9 cellular contexts compared by ENCODE assay signal in the genomic region with DNA sequence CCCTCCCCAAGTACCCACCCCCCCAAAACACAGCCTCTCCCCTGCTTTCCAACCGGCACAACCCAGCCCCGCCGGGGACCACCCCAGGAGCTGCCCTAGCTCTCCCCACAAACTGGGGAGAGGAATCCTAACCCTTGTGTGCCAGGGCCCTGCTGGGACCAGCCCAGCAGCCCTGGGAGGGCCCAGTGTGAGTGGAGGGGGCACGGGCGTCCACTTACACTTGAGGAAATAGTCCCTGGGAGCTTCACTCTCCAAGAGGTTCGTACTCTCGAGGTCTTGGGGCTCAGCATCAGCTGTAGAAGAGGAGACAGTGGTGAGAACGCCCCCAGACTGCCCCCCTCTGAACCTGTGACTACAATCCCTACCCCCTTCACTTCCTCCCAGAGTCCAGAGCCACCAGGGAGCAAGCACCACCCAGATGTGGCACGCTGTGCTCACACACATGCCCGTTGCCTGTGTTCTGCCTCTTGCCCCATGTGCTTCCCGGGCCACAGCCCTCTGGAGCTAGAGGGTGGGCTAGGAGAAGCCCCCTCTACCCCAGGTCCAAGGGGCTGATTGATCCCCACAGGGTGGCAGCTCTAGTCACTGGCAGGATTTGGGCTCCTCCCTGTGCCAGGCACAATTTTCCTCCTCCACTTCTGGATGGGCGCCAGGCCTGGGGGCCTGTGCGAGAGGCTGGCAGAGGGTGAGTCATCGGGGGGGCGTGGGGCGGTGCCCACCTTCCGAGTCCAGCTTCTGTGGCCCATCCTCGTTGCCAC. TPM values are rescaled to one million over a fixed set of nuclear protein-coding genes. Genes with fewer than 3 reads are reported as not detected.
DNase-seq lines count a peak whose midpoint lies in the region; ATAC-seq and TF ChIP-seq lines count a peak whose summit lies in the region.
"Had no signal": no experiment of that assay in that cellular context is flagged by ENCODE, and none has a peak within 500 bp of the region (broad histone marks: within the 10 kb centered on the region; RNA-seq: fewer than 3 reads in every experiment).

No MANE protein-coding gene starts in this region.

- peaks cover 3% of the 10 kb centered on the region for H3K27me3 Mint-ChIP-seq in activated T-cell treated with anti-CD3 and anti-CD28 coated beads, Interleukin-2, amount 50 U/mL, for 24 hours
- peaks cover 5% of the 10 kb centered on the region for H3K27me3 Mint-ChIP-seq in activated naive CD8-positive, alpha-beta T cell treated with anti-CD3 and anti-CD28 coated beads for 36 hours

- peaks cover 43% of the 10 kb centered on the region for H3K4me1 Mint-ChIP-seq in activated T-cell treated with anti-CD3 and anti-CD28 coated beads, Interleukin-2, amount 50 U/mL, for 24 hours (ENCODE audit: low read depth)
- peaks cover 31% of the 10 kb centered on the region for H3K4me1 Mint-ChIP-seq in activated naive CD8-positive, alpha-beta T cell treated with anti-CD3 and anti-CD28 coated beads for 36 hours

- peak overlapping the region; percentile 75 to 94 for H3K27ac ChIP-seq in lung (ENCODE audit: low read depth in 1 of 2, low read length in 1 of 2)
- H3K27ac ChIP-seq in upper lobe of left lung, result peak overlapping the region; percentile 91 to 95 (median 94)

- no peak for TF ChIP-seq POLR2A in upper lobe of left lung (IDR thresholded peaks at IDR 0.05)

- H3K4me1 ChIP-seq in lung (ENCODE audit: control insufficient read depth in 2 of 2, insufficient read depth in 2 of 2, low read length in 2 of 2) (peaks cover 3 to 32% of the 10 kb centered on the region in 2 donors), upper lobe of left lung (peaks cover 49 to 66% (median 58%) of the 10 kb centered on the region in 4 donors)

- H3K27me3 ChIP-seq in lung (ENCODE audit: control insufficient read depth, insufficient read depth) (no peaks in the 10 kb centered on the region), upper lobe of left lung (peaks cover 0 to 3% (median 0%) of the 10 kb centered on the region in 4 donors)

- no peak for TF ChIP-seq EP300 in upper lobe of left lung (IDR thresholded peaks at IDR 0.05)

- no peak for TF ChIP-seq CTCF in lung (IDR thresholded peaks at IDR 0.05; ENCODE audit: control extremely low read depth, extremely low read depth)
- TF ChIP-seq CTCF in upper lobe of left lung (IDR thresholded peaks at IDR 0.05), result no peak

- no peak for DNase-seq in activated T-cell treated with anti-CD3 and anti-CD28 coated beads, Interleukin-2, amount 50 U/mL, for 24 hours
- DNase-seq in activated T-cell treated with anti-CD3 and anti-CD28 coated beads, Interleukin-2, amount 50 U/mL, for 1 hour, result no peak
- DNase-seq in activated naive CD8-positive, alpha-beta T cell treated with anti-CD3 and anti-CD28 coated beads for 36 hours, result no peak
- DNase-seq in lung (ENCODE audit: low spot score), result peak; percentile 55
- peak in 1 of 2 donors; percentile 51 for DNase-seq in upper lobe of left lung
- no peak for DNase-seq in occipital lobe (lab: John Stamatoyannopoulos, UW)
- DNase-seq in NCI-H187 treated with DMSO at 0.1 percent for 48 hours (lab: John Stamatoyannopoulos, UW), result no peak
- no peak for DNase-seq in cerebellar nuclear complex (lab: John Stamatoyannopoulos, UW)

- H3K9me3 Mint-ChIP-seq in activated T-cell treated with anti-CD3 and anti-CD28 coated beads, Interleukin-2, amount 50 U/mL, for 24 hours, result no peaks in the 10 kb centered on the region
- no peaks in the 10 kb centered on the region for H3K9me3 Mint-ChIP-seq in activated naive CD8-positive, alpha-beta T cell treated with anti-CD3 and anti-CD28 coated beads for 36 hours
- H3K9me3 Mint-ChIP-seq: IgD-negative memory B cell had no signal

- ATAC-seq in lung (ENCODE audit: insufficient read depth, low FRiP score), result no peak
- no peak for ATAC-seq in upper lobe of left lung (ENCODE audit: low FRiP score in 2 of 2)

- H3K27ac Mint-ChIP-seq in activated T-cell treated with anti-CD3 and anti-CD28 coated beads, Interleukin-2, amount 50 U/mL, for 24 hours, result peak overlapping the region; percentile 88
- H3K27ac Mint-ChIP-seq in activated naive CD8-positive, alpha-beta T cell treated with anti-CD3 and anti-CD28 coated beads for 36 hours, result peak overlapping the region; percentile 71

- H3K36me3 Mint-ChIP-seq in activated T-cell treated with anti-CD3 and anti-CD28 coated beads, Interleukin-2, amount 50 U/mL, for 24 hours (ENCODE audit: low read depth), result peaks cover 25% of the 10 kb centered on the region
- peaks cover 5% of the 10 kb centered on the region for H3K36me3 Mint-ChIP-seq in activated naive CD8-positive, alpha-beta T cell treated with anti-CD3 and anti-CD28 coated beads for 36 hours
- H3K36me3 Mint-ChIP-seq: IgD-negative memory B cell had no signal

- H3K9me3 ChIP-seq in lung (ENCODE audit: control insufficient read depth in 2 of 2, insufficient read depth in 1 of 2, low read length in 1 of 2) (no peaks in the 10 kb centered on the region), upper lobe of left lung (no peaks in the 10 kb centered on the region)

- H3K4me3 Mint-ChIP-seq in activated T-cell treated with anti-CD3 and anti-CD28 coated beads, Interleukin-2, amount 50 U/mL, for 24 hours, result peak overlapping the region; percentile 84
- peak overlapping the region; percentile 82 for H3K4me3 Mint-ChIP-seq in activated naive CD8-positive, alpha-beta T cell treated with anti-CD3 and anti-CD28 coated beads for 36 hours

- no peak overlapping the region for H3K4me3 ChIP-seq in lung
- H3K4me3 ChIP-seq in upper lobe of left lung, result peak overlapping the region in 2 of 4 donors; percentile 72 to 80

- WGBS in lung, 2 donors, result 55 to 65% methylated on average over 17 to 18 of the region's 18 CpGs
- 41 to 64% methylated on average over 12 to 13 of the region's 18 CpGs for WGBS in upper lobe of left lung, 2 donors

- H3K36me3 ChIP-seq in lung (ENCODE audit: control insufficient read depth in 2 of 2, insufficient read depth in 2 of 2, low read length in 2 of 2) (peaks cover 0 to 11% of the 10 kb centered on the region in 2 donors), upper lobe of left lung (peaks cover 0 to 24% (median 10%) of the 10 kb centered on the region in 4 donors)

RNA-seq across cellular contexts. Expression of a gene that starts 3.0 kb away (rescaled TPM):
- total RNA-seq in activated naive CD8-positive, alpha-beta T cell treated with anti-CD3 and anti-CD28 coated beads for 36 hours, result 10 to 100 TPM; 16.4 to 18.3 TPM
- total RNA-seq in lung, result 10 to 100 TPM; 23.5 to 78.3 TPM
- 10 to 100 TPM; 22.9 to 32.4 TPM for polyA plus RNA-seq in lung
- total RNA-seq in upper lobe of left lung, result 10 to 100 TPM; 20.1 to 55.6 (median 33.3) TPM
- total RNA-seq in occipital lobe, result 12.3 TPM

RNA-seq across cellular contexts. Expression of a gene that starts 20.2 kb away (rescaled TPM):
- 10 to 100 TPM; 45.0 to 49.3 TPM for total RNA-seq in activated naive CD8-positive, alpha-beta T cell treated with anti-CD3 and anti-CD28 coated beads for 36 hours
- total RNA-seq in lung (100 to 1,000 TPM in 1 of 2 donors, 10 to 100 TPM in 1; 67.2 to 127 TPM), upper lobe of left lung (100 to 1,000 TPM in 2 of 6 donors, 10 to 100 TPM in 4; 70.1 to 183 (median 87.8) TPM), occipital lobe (25.9 TPM)
- 100 to 1,000 TPM; 143 to 195 TPM for polyA plus RNA-seq in lung

RNA-seq across cellular contexts. Expression of a gene that starts 21.4 kb away (rescaled TPM):
- total RNA-seq in activated naive CD8-positive, alpha-beta T cell treated with anti-CD3 and anti-CD28 coated beads for 36 hours, result 10 to 100 TPM; 37.2 to 41.7 TPM
- total RNA-seq in lung (10 to 100 TPM; 12.7 to 32.9 TPM), upper lobe of left lung (10 to 100 TPM; 23.4 to 35.1 (median 28.2) TPM), occipital lobe (11.9 TPM)
- 10 to 100 TPM; 14.6 to 27.8 TPM for polyA plus RNA-seq in lung

RNA-seq across cellular contexts. Expression of a gene that starts 29.3 kb away (rescaled TPM):
- 100 to 1,000 TPM; 148 to 161 TPM for total RNA-seq in activated naive CD8-positive, alpha-beta T cell treated with anti-CD3 and anti-CD28 coated beads for 36 hours
- 100 to 1,000 TPM in 1 of 2 donors, 10 to 100 TPM in 1; 47.8 to 105 TPM for total RNA-seq in lung
- 10 to 100 TPM; 52.0 to 80.1 TPM for polyA plus RNA-seq in lung
- 100 to 1,000 TPM in 1 of 6 donors, 10 to 100 TPM in 5; 35.4 to 115 (median 77.0) TPM for total RNA-seq in upper lobe of left lung
- total RNA-seq in occipital lobe, result 30.7 TPM

RNA-seq across cellular contexts. Expression of a gene that starts 31.2 kb away (rescaled TPM):
- total RNA-seq in activated naive CD8-positive, alpha-beta T cell treated with anti-CD3 and anti-CD28 coated beads for 36 hours, result 100 to 1,000 TPM; 145 to 156 TPM
- total RNA-seq in lung (100 to 1,000 TPM in 1 of 2 donors, 10 to 100 TPM in 1; 56.6 to 110 TPM), upper lobe of left lung (100 to 1,000 TPM in 4 of 6 donors, 10 to 100 TPM in 2; 38.0 to 243 (median 123) TPM), occipital lobe (1.1 TPM)
- polyA plus RNA-seq in lung, result 10 to 100 TPM; 61.2 to 85.2 TPM
